Comparison of ENCODE assay signal across 20 cellular contexts in the genomic region with DNA sequence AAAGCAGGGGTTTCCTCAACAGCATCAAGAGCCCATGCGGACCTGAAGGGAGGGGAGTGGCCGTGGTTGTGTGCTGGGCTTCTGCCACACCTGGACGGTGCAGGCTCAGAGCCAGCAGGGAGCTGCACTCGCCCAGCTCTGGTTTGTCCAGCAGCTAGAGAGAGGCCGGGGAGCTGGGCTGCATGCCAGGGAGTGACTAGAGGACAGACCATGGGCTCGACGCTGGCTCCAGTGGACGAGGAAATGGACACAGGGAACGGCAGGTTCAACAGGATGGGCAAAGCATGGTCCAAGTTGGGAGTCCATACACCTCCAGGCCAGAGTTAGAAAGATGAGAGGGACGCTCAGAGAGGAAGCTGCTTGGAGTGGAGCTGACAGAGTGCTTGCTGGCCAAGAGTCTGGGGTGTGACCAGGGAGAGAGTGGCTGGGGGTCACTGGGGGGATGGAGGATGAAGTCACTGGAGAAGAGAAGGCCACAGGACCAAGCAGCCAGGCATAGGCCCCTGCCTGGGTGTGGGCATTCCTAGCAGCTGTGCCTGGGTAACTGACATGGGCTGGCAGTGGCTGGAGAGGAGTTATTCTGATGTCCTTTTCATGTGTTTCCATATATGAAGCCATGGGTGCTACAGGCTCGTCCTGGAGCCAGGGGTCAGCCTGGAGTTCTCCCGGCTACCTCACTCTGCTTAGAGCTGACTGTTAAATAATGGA. TPM values are rescaled to one million over a fixed set of nuclear protein-coding genes. Genes with fewer than 3 reads are reported as not detected.
DNase-seq lines count a peak whose midpoint lies in the region; ATAC-seq, FAIRE-seq and TF ChIP-seq lines count a peak whose summit lies in the region.
"Had no signal": no experiment of that assay in that cellular context is flagged by ENCODE, and none has a peak within 500 bp of the region (broad histone marks: within the 10 kb centered on the region; RNA-seq: fewer than 3 reads in every experiment).

No MANE protein-coding gene starts in this region.

- H3K4me3 Mint-ChIP-seq in Calu3 (ENCODE audit: low read depth, unreplicated experiment) (no peak overlapping the region), chondrocyte (ENCODE audit: unreplicated experiment) (no peak overlapping the region), CD14-positive monocyte (no peak overlapping the region)
- H3K4me3 Mint-ChIP-seq: activated CD4-positive, alpha-beta T cell treated with anti-CD3 and anti-CD28 coated beads, Interleukin-2, amount 10 ng/mL, durations not matched to agents 24 days and 14 days; activated naive CD4-positive, alpha-beta T cell treated with anti-CD3 and anti-CD28 coated beads for 36 hours had no signal

- intact Hi-C loops in Calu3 (cut with micrococcal nuclease; ENCODE audit: unreplicated experiment) (no loop called here), CD14-positive monocyte (cut with micrococcal nuclease) (no loop called here)

- peaks cover 17% of the 10 kb centered on the region for H3K4me1 Mint-ChIP-seq in Calu3 (ENCODE audit: low read depth, unreplicated experiment)
- no peaks in the 10 kb centered on the region for H3K4me1 Mint-ChIP-seq in chondrocyte (ENCODE audit: low read depth)
- H3K4me1 Mint-ChIP-seq in CD14-positive monocyte: no peaks in the 10 kb centered on the region
- H3K4me1 Mint-ChIP-seq: activated CD4-positive, alpha-beta T cell treated with anti-CD3 and anti-CD28 coated beads, Interleukin-2, amount 10 ng/mL, durations not matched to agents 24 days and 14 days had no signal

- H3K27ac Mint-ChIP-seq in Calu3 (ENCODE audit: unreplicated experiment) (no peak overlapping the region), chondrocyte (ENCODE audit: unreplicated experiment) (no peak overlapping the region), CD14-positive monocyte (peak overlapping the region in 1 of 7 donors; percentile 18)
- H3K27ac Mint-ChIP-seq: activated CD4-positive, alpha-beta T cell treated with anti-CD3 and anti-CD28 coated beads, Interleukin-2, amount 10 ng/mL, durations not matched to agents 24 days and 14 days; activated naive CD4-positive, alpha-beta T cell treated with anti-CD3 and anti-CD28 coated beads for 36 hours; neural progenitor cell had no signal

- CTCF ChIA-PET in Calu3 (lab: Charles Lee): interaction anchor here (1.7 kb wide), 1 partner anchor 22 kb away, joined by 7 read pairs; no protein-coding TSS in a partner anchor

- DNase-seq in Calu3: peak; percentile 78
- peak; percentile 82 for DNase-seq in NCI-H2196 (lab: John Stamatoyannopoulos, UW; ENCODE audit: unreplicated experiment)
- peak; percentile 32 for DNase-seq in epithelial cell of esophagus (ENCODE audit: low read depth)
- peak; percentile 51 for DNase-seq in mesenteric fat pad (ENCODE audit: low spot score)
- DNase-seq in H54 (ENCODE audit: insufficient read length, low spot score): no peak
- no peak for DNase-seq in chondrocyte (ENCODE audit: low spot score)
- no peak for DNase-seq in CD14-positive monocyte (ENCODE audit: low spot score)
- DNase-seq: activated CD4-positive, alpha-beta T cell treated with anti-CD3 and anti-CD28 coated beads, Interleukin-2, amount 10 ng/mL, durations not matched to agents 24 days and 14 days; activated naive CD4-positive, alpha-beta T cell treated with anti-CD3 and anti-CD28 coated beads for 36 hours; Kasumi-1; mesendoderm; NCI-H510A; stimulated activated CD4-positive, alpha-beta T cell treated with anti-CD3 and anti-CD28 coated beads, Interleukin-1b, Interleukin-23, amount 100 ng/mL, for 48 hours had no signal

- TF ChIP-seq CTCF in Calu3 (IDR thresholded peaks at IDR 0.05; ENCODE audit: unreplicated experiment): no peak
- no peak for TF ChIP-seq CTCF in epithelial cell of esophagus (IDR thresholded peaks at IDR 0.05; ENCODE audit: insufficient read depth, low read depth, low read length, missing control alignments)
- no peak for TF ChIP-seq CTCF in chondrocyte (IDR thresholded peaks at IDR 0.05)
- TF ChIP-seq CTCF in CD14-positive monocyte (IDR thresholded peaks at IDR 0.05): no peak

- peaks cover 33% of the 10 kb centered on the region for H3K27me3 Mint-ChIP-seq in Calu3 (ENCODE audit: unreplicated experiment)
- H3K27me3 Mint-ChIP-seq in chondrocyte (ENCODE audit: low read depth): no peaks in the 10 kb centered on the region
- peaks cover 5 to 13% (median 6%) of the 10 kb centered on the region in 3 donors for H3K27me3 Mint-ChIP-seq in CD14-positive monocyte (ENCODE audit: low read depth in 3 of 3)

- TF ChIP-seq POLR2A in H54 (IDR thresholded peaks at IDR 0.05; ENCODE audit: low read depth, low read length): no peak

- no peak for FAIRE-seq in H54 (lab: Jason Lieb, UNC)
- FAIRE-seq: colon, frontal cortex, GM18507 had no signal

- BruUV-seq in Calu3 (replicated peaks; lab: Mats Ljungman, UMichigan): no TSS peak

- H3K9me3 Mint-ChIP-seq in Calu3 (ENCODE audit: low read depth, unreplicated experiment) (no peaks in the 10 kb centered on the region), chondrocyte (ENCODE audit: low read depth) (no peaks in the 10 kb centered on the region), CD14-positive monocyte (peaks cover 0 to 4% (median 0%) of the 10 kb centered on the region in 7 donors)
- H3K9me3 Mint-ChIP-seq: activated CD4-positive, alpha-beta T cell treated with anti-CD3 and anti-CD28 coated beads, Interleukin-2, amount 10 ng/mL, durations not matched to agents 24 days and 14 days; activated naive CD4-positive, alpha-beta T cell treated with anti-CD3 and anti-CD28 coated beads for 36 hours; neural progenitor cell had no signal

- H3K4me3 ChIP-seq in epithelial cell of esophagus (ENCODE audit: low read length): no peak overlapping the region
- H3K4me3 ChIP-seq: HAP-1, neural progenitor cell had no signal

- H3K36me3 Mint-ChIP-seq in Calu3 (ENCODE audit: insufficient read depth, unreplicated experiment) (no peaks in the 10 kb centered on the region), chondrocyte (ENCODE audit: low read depth) (peaks cover 5% of the 10 kb centered on the region), CD14-positive monocyte (no peaks in the 10 kb centered on the region)
- H3K36me3 Mint-ChIP-seq: neural progenitor cell had no signal

- no peak for ATAC-seq in GM18868 (IDR thresholded peaks at IDR 0.05; ENCODE audit: unreplicated experiment)

RNA-seq across cellular contexts. Expression of a gene that starts 42.8 kb away (rescaled TPM):
- total RNA-seq in Calu3 (2022) (not detected in 2 replicates), mesenteric fat pad (not detected), chondrocyte (not detected in 3 replicates)
- polyA plus RNA-seq in CD14-positive monocyte: not detected
- total RNA-seq: activated CD4-positive, alpha-beta T cell treated with anti-CD3 and anti-CD28 coated beads, Interleukin-2, amount 10 ng/mL, durations not matched to agents 24 days and 14 days; activated naive CD4-positive, alpha-beta T cell treated with anti-CD3 and anti-CD28 coated beads for 36 hours; aorta; frontal cortex had no signal
- polyA plus RNA-seq: aorta had no signal

RNA-seq across cellular contexts. Expression of a gene that starts 43.0 kb away (rescaled TPM):
- total RNA-seq in Calu3 (2022) (34.6 and 44.4 TPM in 2 replicates), mesenteric fat pad (56.5 TPM), chondrocyte (27.3 to 54.7 TPM (median 38.5 TPM) in 3 replicates)
- 1 to 10 TPM; 1.8 to 3.0 TPM for polyA plus RNA-seq in CD14-positive monocyte

Comparison
In these comparisons a context has a peak if more than half of its experiments do, and no peak if none do; other contexts are left out.
1. DNase-seq: peak in Calu3 (single experiment), NCI-H2196 (single experiment), epithelial cell of esophagus (single experiment) and mesenteric fat pad (single experiment); none in H54 (single experiment), chondrocyte (single experiment) and CD14-positive monocyte (single experiment).